Comparison of ENCODE assay signal across 1 cellular context in the genomic region with DNA sequence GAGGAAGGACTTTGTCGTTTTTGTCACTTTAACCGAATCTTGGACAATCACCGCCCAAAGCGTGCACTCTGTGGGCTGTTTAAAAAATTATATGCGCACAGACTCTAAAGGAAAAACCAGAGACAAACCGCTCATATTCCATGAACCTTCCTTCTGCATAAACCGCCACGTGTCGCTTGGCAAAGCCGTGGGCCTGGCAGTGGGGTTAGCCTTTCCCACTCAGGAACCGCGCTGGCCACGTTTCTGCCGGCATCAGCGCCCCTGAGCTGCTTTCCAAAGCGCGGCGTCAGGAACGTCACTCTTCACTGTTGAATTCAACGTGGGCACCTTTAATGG.
TF ChIP-seq lines count a peak whose summit lies in the region.

No MANE protein-coding gene starts in this region.

TF ChIP-seq in HepG2, 621 proteins besides CTCF, POLR2A, EP300 and RAD21:
- TF ChIP-seq, protein P1, sequence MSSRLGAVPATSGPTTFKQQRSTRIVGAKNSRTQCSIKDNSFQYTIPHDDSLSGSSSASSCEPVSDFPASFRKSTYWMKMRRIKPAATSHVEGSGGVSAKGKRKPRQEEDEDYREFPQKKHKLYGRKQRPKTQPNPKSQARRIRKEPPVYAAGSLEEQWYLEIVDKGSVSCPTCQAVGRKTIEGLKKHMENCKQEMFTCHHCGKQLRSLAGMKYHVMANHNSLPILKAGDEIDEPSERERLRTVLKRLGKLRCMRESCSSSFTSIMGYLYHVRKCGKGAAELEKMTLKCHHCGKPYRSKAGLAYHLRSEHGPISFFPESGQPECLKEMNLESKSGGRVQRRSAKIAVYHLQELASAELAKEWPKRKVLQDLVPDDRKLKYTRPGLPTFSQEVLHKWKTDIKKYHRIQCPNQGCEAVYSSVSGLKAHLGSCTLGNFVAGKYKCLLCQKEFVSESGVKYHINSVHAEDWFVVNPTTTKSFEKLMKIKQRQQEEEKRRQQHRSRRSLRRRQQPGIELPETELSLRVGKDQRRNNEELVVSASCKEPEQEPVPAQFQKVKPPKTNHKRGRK (CRISPR knock-in tag; IDR thresholded peaks at IDR 0.05) = 0 out of 2 replicates have a peak, but pooled peaks have one; percentile 16
- TF ChIP-seq NRL (CRISPR knock-in tag; IDR thresholded peaks at IDR 0.05; ENCODE audit: borderline replicate concordance) = no peak
- peak; percentile 15 for TF ChIP-seq ZNF781 (CRISPR knock-in tag; IDR thresholded peaks at IDR 0.05; ENCODE audit: borderline replicate concordance, not compliant biosample characterization)
- 0 out of 2 replicates have a peak, but pooled peaks have one; percentile 29 for TF ChIP-seq MAF1 (CRISPR knock-in tag; IDR thresholded peaks at IDR 0.05; ENCODE audit: borderline replicate concordance)
- peak; percentile 47; the same call in 1 of the 2 replicates for TF ChIP-seq ZNF224 (CRISPR knock-in tag; IDR thresholded peaks at IDR 0.05)
- no peak for TF ChIP-seq PAX8 (CRISPR knock-in tag; IDR thresholded peaks at IDR 0.05; ENCODE audit: borderline replicate concordance)
- no peak for TF ChIP-seq ARNTL (CRISPR knock-in tag; IDR thresholded peaks at IDR 0.05)
- TF ChIP-seq ZNF430 (CRISPR knock-in tag; IDR thresholded peaks at IDR 0.05) = 0 out of 2 replicates have a peak, but pooled peaks have one; percentile 9
- TF ChIP-seq ZBTB38 (CRISPR knock-in tag; IDR thresholded peaks at IDR 0.05) = peak; percentile 3; the same call in 1 of the 2 replicates
- TF ChIP-seq ZIK1 (CRISPR knock-in tag; IDR thresholded peaks at IDR 0.05; ENCODE audit: borderline replicate concordance, low read depth) = 0 out of 2 replicates have a peak, but pooled peaks have one; percentile 8
- 0 out of 2 replicates have a peak, but pooled peaks have one; percentile 34 for TF ChIP-seq ZNF33B (CRISPR knock-in tag; IDR thresholded peaks at IDR 0.05)
